In the genomic region with DNA sequence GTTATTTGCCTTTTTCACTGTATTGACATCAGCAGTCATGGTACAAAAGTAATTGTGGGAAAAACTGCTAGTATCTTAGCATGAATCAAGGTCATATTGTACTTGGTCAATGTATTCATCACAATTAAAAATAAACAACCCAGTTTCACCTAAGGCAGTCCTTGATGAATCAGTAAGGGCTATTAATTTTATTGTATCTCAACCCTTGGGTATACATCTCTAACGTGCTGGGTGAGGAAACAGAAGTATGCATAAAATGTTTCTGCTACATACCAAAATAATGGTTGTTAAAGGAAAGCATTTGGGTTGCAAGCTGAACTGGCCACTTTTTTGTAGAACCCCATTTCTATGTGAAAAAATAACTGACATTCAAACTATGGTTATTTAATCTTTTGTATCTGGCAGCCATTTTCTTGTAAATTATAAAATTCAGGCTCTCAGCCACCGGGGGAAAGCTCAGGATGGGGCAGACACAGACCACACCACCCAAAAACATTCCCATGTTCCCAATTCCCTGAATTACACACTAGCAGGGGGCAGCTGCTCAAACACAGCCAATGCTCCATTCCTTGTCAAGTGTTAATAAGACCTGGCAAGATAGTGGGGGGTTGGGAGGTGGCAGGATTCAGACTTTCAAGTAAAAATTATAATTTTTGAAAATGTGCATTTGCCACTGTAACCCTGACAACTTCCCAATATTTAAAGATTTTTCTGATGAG, we compare ENCODE assay signal across 37 cellular contexts. TPM values are rescaled to one million over a fixed set of nuclear protein-coding genes. Genes with fewer than 3 reads are reported as not detected.
DNase-seq lines count a peak whose midpoint lies in the region; ATAC-seq, FAIRE-seq and TF ChIP-seq lines count a peak whose summit lies in the region.
"Had no signal": no experiment of that assay in that cellular context is flagged by ENCODE, and none has a peak within 500 bp of the region (broad histone marks: within the 10 kb centered on the region; RNA-seq: fewer than 3 reads in every experiment).

No MANE protein-coding gene starts in this region.

- no peak for TF ChIP-seq EP300 in H1 (IDR thresholded peaks at IDR 0.05; ENCODE audit: borderline replicate concordance in 1 of 2, low read depth in 2 of 2, low read length in 2 of 2)

- peaks cover 4% of the 10 kb centered on the region for H3F3A ChIP-seq in neural progenitor cell (ENCODE audit: low read depth)

- ATAC-seq in CD4-positive, CD25-positive, alpha-beta regulatory T cell (ENCODE audit: low read depth in 2 of 2) = no peak
- ATAC-seq in GM21381 (IDR thresholded peaks at IDR 0.05; ENCODE audit: unreplicated experiment) = no peak
- ATAC-seq: activated CD8-positive, alpha-beta memory T cell treated with anti-CD3 and anti-CD28 coated beads, Interleukin-2, amount 10 ng/mL, durations not matched to agents 7 days and 5 days; heart right ventricle; HepG2; left lobe of liver had no signal

- TF ChIP-seq RAD21 in H1 (IDR thresholded peaks at IDR 0.05 in 1 of 2, conservative IDR thresholded peaks at IDR 0.05 in 1 of 2; ENCODE audit: low read depth in 2 of 2, low read length in 2 of 2) = no peak

- no peak overlapping the region for H2BK20ac ChIP-seq in H1 (ENCODE audit: low read length)

- WGBS in H1 (ENCODE audit: extremely low coverage in 1 of 2, insufficient coverage in 1 of 2, insufficient read length in 1 of 2, insufficient replicate concordance in 2 of 2, low coverage in 1 of 2, low lambda C conversion rate in 2 of 2, missing lambda C conversion rate in 1 of 2), 2 experiments = 15% methylated on average over 2 of the region's 2 CpGs; no CpG with 5 or more reads in 1 of the 2 experiments
- WGBS in mesendoderm (ENCODE audit: extremely low coverage, insufficient coverage, low lambda C conversion rate) = no CpG with 5 or more reads among the region's 2 CpGs

- no peak overlapping the region for H2BK120ac ChIP-seq in H1 (replicated peaks; ENCODE audit: low read depth, low read length)
- no peak overlapping the region for H2BK120ac ChIP-seq in mesendoderm (ENCODE audit: low read depth, low read length)

- H3K4me1 ChIP-seq in CD4-positive, CD25-positive, alpha-beta regulatory T cell (ENCODE audit: control insufficient read depth, insufficient read depth, low read length, poor library complexity, severe bottlenecking) = no peaks in the 10 kb centered on the region
- H3K4me1 ChIP-seq in HUES6 (ENCODE audit: control insufficient read depth, insufficient read depth, low read length) = peaks cover 20% of the 10 kb centered on the region
- peaks cover 0 to 3% (median 2%) of the 10 kb centered on the region in 4 experiments; a peak in 3 of 7 replicates for H3K4me1 ChIP-seq in H1 (replicated peaks in 1 of 4; ENCODE audit: control insufficient read depth in 3 of 4, insufficient read depth in 4 of 4, low read length in 3 of 4)
- H3K4me1 ChIP-seq in mesendoderm (ENCODE audit: control insufficient read depth, low read depth, low read length) = peaks cover 2% of the 10 kb centered on the region
- H3K4me1 ChIP-seq in neural progenitor cell = peaks cover 5% of the 10 kb centered on the region
- H3K4me1 ChIP-seq: BLaER1 treated with 17β-estradiol and CSF1 and Interleukin-3, amounts not matched to agents 10 nM and 100 nM; Caco-2; heart right ventricle; stomach; tibial artery had no signal

- H3K27ac Mint-ChIP-seq in CD4-positive, CD25-positive, alpha-beta regulatory T cell = peak overlapping the region in 2 of 3 donors; percentile 31 to 38
- no peak overlapping the region for H3K27ac Mint-ChIP-seq in neural progenitor cell
- H3K27ac Mint-ChIP-seq: activated CD4-positive, alpha-beta T cell treated with anti-CD3 and anti-CD28 coated beads, Interleukin-2, amount 10 ng/mL, durations not matched to agents 7 days and 5 days; activated CD8-positive, alpha-beta memory T cell treated with anti-CD3 and anti-CD28 coated beads, Interleukin-2, amount 10 ng/mL, durations not matched to agents 7 days and 5 days; immature natural killer cell; mesothelial cell of epicardium; naive B cell had no signal

- no peak overlapping the region for H2BK15ac ChIP-seq in H1 (ENCODE audit: low read length)
- no peak overlapping the region for H2BK15ac ChIP-seq in mesendoderm (replicated peaks; ENCODE audit: low read depth)

- H3K4me1 Mint-ChIP-seq in CD4-positive, CD25-positive, alpha-beta regulatory T cell = peaks cover 0 to 8% (median 5%) of the 10 kb centered on the region in 4 donors
- H3K4me1 Mint-ChIP-seq in neural progenitor cell = peaks cover 5% of the 10 kb centered on the region
- H3K4me1 Mint-ChIP-seq: activated CD4-positive, alpha-beta T cell treated with anti-CD3 and anti-CD28 coated beads, Interleukin-2, amount 10 ng/mL, durations not matched to agents 7 days and 5 days; activated CD8-positive, alpha-beta memory T cell treated with anti-CD3 and anti-CD28 coated beads, Interleukin-2, amount 10 ng/mL, durations not matched to agents 7 days and 5 days; immature natural killer cell had no signal

- H3K14ac ChIP-seq in H1 (ENCODE audit: insufficient read length) = no peak overlapping the region

- FAIRE-seq in H1 (lab: Jason Lieb, UNC) = no peak
- FAIRE-seq: colon, HepG2 had no signal

- H2AFZ ChIP-seq in H1 (ENCODE audit: low read length) (no peak overlapping the region), neural progenitor cell (replicated peaks) (no peak overlapping the region)
- H2AFZ ChIP-seq: PC-9 had no signal

- no peak overlapping the region for H4K91ac ChIP-seq in H1 (replicated peaks; ENCODE audit: insufficient read length, low read length)

- no peak for TF ChIP-seq POLR2A in H1 (IDR thresholded peaks at IDR 0.05; ENCODE audit: control extremely low read depth in 1 of 2, low read depth in 2 of 2, low read length in 2 of 2)

- DNase-seq in CD4-positive, CD25-positive, alpha-beta regulatory T cell = no peak
- DNase-seq in H1 (ENCODE audit: low read depth in 1 of 2, low spot score in 2 of 2) (no peak), mesendoderm (peak; percentile 59), NCI-H526 (lab: John Stamatoyannopoulos, UW) (no peak), NCI-H1092 treated with DMSO at 0.1 percent for 48 hours (lab: John Stamatoyannopoulos, UW) (no peak), neural progenitor cell (ENCODE audit: low spot score) (no peak)
- DNase-seq: activated CD4-positive, alpha-beta T cell treated with anti-CD3 and anti-CD28 coated beads, Interleukin-2, amount 10 ng/mL, durations not matched to agents 7 days and 5 days; activated CD8-positive, alpha-beta memory T cell treated with anti-CD3 and anti-CD28 coated beads, Interleukin-2, amount 10 ng/mL, durations not matched to agents 7 days and 5 days; activated T-cell treated with anti-CD3 and anti-CD28 coated beads, Interleukin-2, amount 50 U/mL, for 48 hours; brain microvascular endothelial cell; Caco-2; DMS79 treated with DMSO at 0.1 percent for 48 hours; effector CD4-positive, alpha-beta T cell; foreskin fibroblast; heart right ventricle; immature natural killer cell; Kasumi-1; MV-4-11; naive B cell; NCI-H1694; NCI-H2171; NCI-H510A; NK-92 treated with Interleukin-12 subunit alpha and Interleukin-12 subunit beta, amount 100 ng/mL, for 24 hours; PC-9; SHP77; stimulated activated CD4-positive, alpha-beta T cell treated with anti-CD3 and anti-CD28 coated beads, Interleukin-1b, Interleukin-23, amount 100 ng/mL, for 48 hours; stimulated activated CD8-positive, alpha-beta memory T cell treated with anti-CD3 and anti-CD28 coated beads, Interleukin-4, amount 100 ng/mL, for 48 hours; stomach; tibial artery had no signal

- CTCF ChIA-PET in H1 (lab: Charles Lee; ENCODE audit: partially characterized antibody) = no interaction called here

- H4K8ac ChIP-seq in H1 (ENCODE audit: extremely low read depth, insufficient read depth, low read length) = no peak overlapping the region
- no peak overlapping the region for H4K8ac ChIP-seq in mesendoderm (ENCODE audit: low read depth, low read length)

- no peaks in the 10 kb centered on the region for H3K36me3 ChIP-seq in CD4-positive, CD25-positive, alpha-beta regulatory T cell (ENCODE audit: control insufficient read depth, insufficient read depth, low read length)
- H3K36me3 ChIP-seq in HUES6 (ENCODE audit: control insufficient read depth, insufficient read depth, low read length) = no peaks in the 10 kb centered on the region
- no peaks in the 10 kb centered on the region; a peak in 1 of 8 replicates for H3K36me3 ChIP-seq in H1 (ENCODE audit: control insufficient read depth in 2 of 4, insufficient read depth in 4 of 4, low read length in 3 of 4)
- no peaks in the 10 kb centered on the region for H3K36me3 ChIP-seq in mesendoderm (ENCODE audit: control insufficient read depth, insufficient read depth, low read length)
- H3K36me3 ChIP-seq in neural progenitor cell = no peaks in the 10 kb centered on the region
- H3K36me3 ChIP-seq: brain microvascular endothelial cell, heart right ventricle, stomach, tibial artery had no signal

- TF ChIP-seq CTCF in H1 (IDR thresholded peaks at IDR 0.05; ENCODE audit: control extremely low read depth in 1 of 3, insufficient read depth in 1 of 3, low read depth in 1 of 3, low read length in 3 of 3) (no peak), neural progenitor cell (IDR thresholded peaks at IDR 0.05) (no peak)

- H3K79me1 ChIP-seq in H1 (ENCODE audit: low read depth, low read length) (no peaks in the 10 kb centered on the region), mesendoderm (ENCODE audit: low read length) (no peaks in the 10 kb centered on the region)

- H3K4me2 ChIP-seq in H1 (ENCODE audit: insufficient read depth in 1 of 2, low read depth in 2 of 2, low read length in 2 of 2) (peak overlapping the region; percentile 9 to 14; a peak in 2 of 4 replicates), mesendoderm (ENCODE audit: low read length) (no peak overlapping the region), neural progenitor cell (no peak overlapping the region)
- H3K4me2 ChIP-seq: BLaER1 treated with 17β-estradiol and CSF1 and Interleukin-3, amounts not matched to agents 10 nM and 100 nM; PC-9; smooth muscle cell had no signal

- H3K36me3 Mint-ChIP-seq in CD4-positive, CD25-positive, alpha-beta regulatory T cell = peaks cover 10% of the 10 kb centered on the region
- H3K36me3 Mint-ChIP-seq in neural progenitor cell = peaks cover 14% of the 10 kb centered on the region

- H3K9me3 Mint-ChIP-seq in CD4-positive, CD25-positive, alpha-beta regulatory T cell = no peaks in the 10 kb centered on the region
- H3K9me3 Mint-ChIP-seq in neural progenitor cell = peaks cover 3% of the 10 kb centered on the region
- H3K9me3 Mint-ChIP-seq: activated CD4-positive, alpha-beta T cell treated with anti-CD3 and anti-CD28 coated beads, Interleukin-2, amount 10 ng/mL, durations not matched to agents 7 days and 5 days; immature natural killer cell; naive B cell had no signal

- H3K4ac ChIP-seq in H1 (replicated peaks; ENCODE audit: insufficient read length, low read depth, low read length) (no peak overlapping the region), mesendoderm (ENCODE audit: low read depth, low read length) (no peak overlapping the region)

- H3K79me2 ChIP-seq in H1 (ENCODE audit: control insufficient read depth in 1 of 2, insufficient read depth in 2 of 2, low read length in 2 of 2) (peaks cover 0 to 41% of the 10 kb centered on the region in 2 experiments; a peak in 3 of 4 replicates), mesendoderm (ENCODE audit: control insufficient read depth, insufficient read depth, low read length) (peaks cover 2% of the 10 kb centered on the region), neural progenitor cell (ENCODE audit: low read depth) (peaks cover 77% of the 10 kb centered on the region)

- H3K9ac ChIP-seq in HUES6 (ENCODE audit: low read length) = no peak overlapping the region
- no peak overlapping the region for H3K9ac ChIP-seq in H1 (replicated peaks in 1 of 4; ENCODE audit: extremely low read depth in 1 of 4, low read depth in 3 of 4, low read length in 3 of 4)
- H3K9ac ChIP-seq in mesendoderm (ENCODE audit: low read length) = no peak overlapping the region
- H3K9ac ChIP-seq in neural progenitor cell = no peak overlapping the region
- H3K9ac ChIP-seq: BLaER1 treated with 17β-estradiol and CSF1 and Interleukin-3, amounts not matched to agents 10 nM and 100 nM had no signal

- H3K27ac ChIP-seq in CD4-positive, CD25-positive, alpha-beta regulatory T cell (ENCODE audit: insufficient read depth, low read length, poor library complexity, severe bottlenecking) = no peak overlapping the region
- H3K27ac ChIP-seq in HUES6 (ENCODE audit: low read depth, low read length) = 0 out of 2 replicates have a peak overlapping the region, but pooled peaks have one; percentile 28
- H3K27ac ChIP-seq in H1 (ENCODE audit: low read depth, low read length) = no peak overlapping the region
- H3K27ac ChIP-seq in mesendoderm (ENCODE audit: low read depth, low read length) = no peak overlapping the region
- H3K27ac ChIP-seq in neural progenitor cell = no peak overlapping the region
- H3K27ac ChIP-seq: BLaER1 treated with 17β-estradiol and CSF1 and Interleukin-3, amounts not matched to agents 10 nM and 100 nM; brain microvascular endothelial cell; heart right ventricle; PC-9; stomach; tibial artery had no signal

- H3K18ac ChIP-seq in H1 (ENCODE audit: extremely low read depth, low read length) = no peak overlapping the region
- H3K18ac ChIP-seq in mesendoderm (ENCODE audit: low read length) = peak overlapping the region; percentile 41

- no peaks in the 10 kb centered on the region for H3K23me2 ChIP-seq in H1 (ENCODE audit: low read depth, low read length)

- H3K56ac ChIP-seq in H1 (replicated peaks; ENCODE audit: insufficient read length, low read depth, low read length) (no peak overlapping the region), mesendoderm (ENCODE audit: low read length) (no peak overlapping the region)

- no peak overlapping the region for H2BK12ac ChIP-seq in H1 (ENCODE audit: low read depth, low read length)

- no peaks in the 10 kb centered on the region for H3K27me3 ChIP-seq in CD4-positive, CD25-positive, alpha-beta regulatory T cell (ENCODE audit: control insufficient read depth, insufficient read depth, low read length)
- no peaks in the 10 kb centered on the region for H3K27me3 ChIP-seq in HUES6 (ENCODE audit: control insufficient read depth, insufficient read depth, low read length)
- H3K27me3 ChIP-seq in H1 (replicated peaks in 1 of 4; ENCODE audit: control insufficient read depth in 3 of 4, extremely low read depth in 1 of 4, insufficient read depth in 3 of 4, low read length in 3 of 4) = no peaks in the 10 kb centered on the region
- no peaks in the 10 kb centered on the region for H3K27me3 ChIP-seq in mesendoderm (ENCODE audit: insufficient read depth, low read length, poor library complexity)
- H3K27me3 ChIP-seq in neural progenitor cell = no peaks in the 10 kb centered on the region
- H3K27me3 ChIP-seq: BLaER1 treated with 17β-estradiol and CSF1 and Interleukin-3, amounts not matched to agents 10 nM and 100 nM; brain microvascular endothelial cell; heart right ventricle; stomach; tibial artery had no signal

- no peaks in the 10 kb centered on the region for H3K9me3 ChIP-seq in CD4-positive, CD25-positive, alpha-beta regulatory T cell (ENCODE audit: control insufficient read depth in 2 of 2, low read length in 2 of 2)
- H3K9me3 ChIP-seq in HUES6 (ENCODE audit: control insufficient read depth, insufficient read depth, low read depth, low read length) = 0 out of 2 replicates have a peak, but pooled peaks cover 1% of the 10 kb centered on the region
- H3K9me3 ChIP-seq in H1 (ENCODE audit: insufficient read depth in 2 of 2, low read depth in 1 of 2, low read length in 1 of 2) = no peaks in the 10 kb centered on the region
- H3K9me3 ChIP-seq in neural progenitor cell (ENCODE audit: low read depth) = no peaks in the 10 kb centered on the region
- H3K9me3 ChIP-seq: Caco-2, heart right ventricle, stomach, tibial artery had no signal

- H2BK5ac ChIP-seq in H1 (ENCODE audit: low read depth, low read length) = no peak overlapping the region
- H2BK5ac ChIP-seq in mesendoderm (ENCODE audit: low read length) = no peak overlapping the region

- no peak overlapping the region for H2AK5ac ChIP-seq in H1 (ENCODE audit: low read depth, low read length)
- H2AK5ac ChIP-seq in mesendoderm (ENCODE audit: low read length) = no peak overlapping the region

- H4K5ac ChIP-seq in H1 (ENCODE audit: insufficient read length, low read depth, low read length) (no peak overlapping the region), mesendoderm (ENCODE audit: low read length) (no peak overlapping the region)

- no peak overlapping the region for H3K4me3 Mint-ChIP-seq in CD4-positive, CD25-positive, alpha-beta regulatory T cell
- no peak overlapping the region for H3K4me3 Mint-ChIP-seq in neural progenitor cell
- H3K4me3 Mint-ChIP-seq: activated CD4-positive, alpha-beta T cell treated with anti-CD3 and anti-CD28 coated beads, Interleukin-2, amount 10 ng/mL, durations not matched to agents 7 days and 5 days; activated CD8-positive, alpha-beta memory T cell treated with anti-CD3 and anti-CD28 coated beads, Interleukin-2, amount 10 ng/mL, durations not matched to agents 7 days and 5 days; immature natural killer cell; mesothelial cell of epicardium; naive B cell had no signal

- POLR2A ChIA-PET in H1 (lab: Charles Lee; ENCODE audit: partially characterized antibody) = interaction anchor here (2.1 kb wide), 1 partner anchor 10 kb away, joined by 9 read pairs; no protein-coding TSS in a partner anchor

- H3K23ac ChIP-seq in H1 (ENCODE audit: insufficient read length) (no peak overlapping the region), mesendoderm (ENCODE audit: low read length) (no peak overlapping the region)

- no peak overlapping the region for H3K4me3 ChIP-seq in CD4-positive, CD25-positive, alpha-beta regulatory T cell (ENCODE audit: low read depth, low read length)
- H3K4me3 ChIP-seq in HUES6 (ENCODE audit: low read depth, low read length) (no peak overlapping the region; the same call in 1 of the 2 replicates), H1 (ENCODE audit: extremely low read depth in 1 of 4, insufficient read depth in 2 of 4, low read depth in 3 of 4, low read length in 4 of 4) (no peak overlapping the region), mesendoderm (ENCODE audit: low read length) (no peak overlapping the region), neural progenitor cell (no peak overlapping the region)
- H3K4me3 ChIP-seq: BLaER1 treated with 17β-estradiol and CSF1 and Interleukin-3, amounts not matched to agents 10 nM and 100 nM; heart right ventricle; PC-9; smooth muscle cell; stomach; tibial artery had no signal

- H4K20me1 ChIP-seq in H1 (replicated peaks in 1 of 2; ENCODE audit: control insufficient read depth in 1 of 2, insufficient read depth in 2 of 2, low read length in 2 of 2) (peaks cover 0 to 3% of the 10 kb centered on the region in 2 experiments), neural progenitor cell (ENCODE audit: low read depth) (peaks cover 52% of the 10 kb centered on the region)

- no peaks in the 10 kb centered on the region for H3K27me3 Mint-ChIP-seq in CD4-positive, CD25-positive, alpha-beta regulatory T cell
- no peaks in the 10 kb centered on the region for H3K27me3 Mint-ChIP-seq in neural progenitor cell (ENCODE audit: insufficient read depth, low read depth)
- H3K27me3 Mint-ChIP-seq: activated CD4-positive, alpha-beta T cell treated with anti-CD3 and anti-CD28 coated beads, Interleukin-2, amount 10 ng/mL, durations not matched to agents 7 days and 5 days; activated CD8-positive, alpha-beta memory T cell treated with anti-CD3 and anti-CD28 coated beads, Interleukin-2, amount 10 ng/mL, durations not matched to agents 7 days and 5 days; naive B cell had no signal

RNA-seq across cellular contexts. Expression of a gene that starts 49.3 kb away (rescaled TPM):
- 36.9 TPM for total RNA-seq in CD4-positive, CD25-positive, alpha-beta regulatory T cell
- polyA plus RNA-seq in CD4-positive, CD25-positive, alpha-beta regulatory T cell = 10 to 100 TPM; 54.1 to 77.4 (median 62.3) TPM
- total RNA-seq in H1 (2021; fragmentation: NEBNext Ultra II Directional; extraction: Animal tissue kit (Norgen Biotek cat#: 25700)) = 149 and 158 TPM in 2 replicates
- 13.2 and 39.3 TPM in 2 replicates for polyA plus RNA-seq in H1 (2011; rRNA removed)
- 70.7 TPM for polyA plus RNA-seq in H1 (2011; cell fraction: cytosol; rRNA removed)
- 14.8 TPM for polyA plus RNA-seq in H1 (2011; cell fraction: nucleus; rRNA removed)
- 105 to 197 TPM (median 120 TPM) in 4 replicates for polyA plus RNA-seq in H1 (2012, experiment 1 of 2)
- polyA plus RNA-seq in H1 (2012, experiment 2 of 2) = 18.8 TPM
- polyA plus RNA-seq in H1 (2013, experiment 1 of 2) = 123 TPM
- 121 TPM for polyA plus RNA-seq in H1 (2013, experiment 2 of 2)
- 52.1 and 75.2 TPM in 2 replicates for polyA minus RNA-seq in H1 (2011; rRNA and poly(A)+ RNA removed)
- 36.2 TPM for polyA minus RNA-seq in H1 (2011; cell fraction: cytosol; rRNA and poly(A)+ RNA removed)
- 61.9 TPM for polyA minus RNA-seq in H1 (2011; cell fraction: nucleus; rRNA and poly(A)+ RNA removed)
- 136 TPM for polyA plus RNA-seq in mesendoderm (2013, experiment 1 of 2)
- polyA plus RNA-seq in mesendoderm (2013, experiment 2 of 2) = 147 TPM
- 186 and 323 TPM in 2 replicates for total RNA-seq in neural progenitor cell (ENCODE audit: low replicate concordance)

Comparison
In these comparisons a context has a peak if more than half of its experiments do, and no peak if none do; other contexts are left out.
1. H3K4me2 ChIP-seq: peak in H1 (2 of 2); none in mesendoderm (single experiment) and neural progenitor cell (single experiment).